ENCODE assay signal across 9 cellular contexts in the genomic region with DNA sequence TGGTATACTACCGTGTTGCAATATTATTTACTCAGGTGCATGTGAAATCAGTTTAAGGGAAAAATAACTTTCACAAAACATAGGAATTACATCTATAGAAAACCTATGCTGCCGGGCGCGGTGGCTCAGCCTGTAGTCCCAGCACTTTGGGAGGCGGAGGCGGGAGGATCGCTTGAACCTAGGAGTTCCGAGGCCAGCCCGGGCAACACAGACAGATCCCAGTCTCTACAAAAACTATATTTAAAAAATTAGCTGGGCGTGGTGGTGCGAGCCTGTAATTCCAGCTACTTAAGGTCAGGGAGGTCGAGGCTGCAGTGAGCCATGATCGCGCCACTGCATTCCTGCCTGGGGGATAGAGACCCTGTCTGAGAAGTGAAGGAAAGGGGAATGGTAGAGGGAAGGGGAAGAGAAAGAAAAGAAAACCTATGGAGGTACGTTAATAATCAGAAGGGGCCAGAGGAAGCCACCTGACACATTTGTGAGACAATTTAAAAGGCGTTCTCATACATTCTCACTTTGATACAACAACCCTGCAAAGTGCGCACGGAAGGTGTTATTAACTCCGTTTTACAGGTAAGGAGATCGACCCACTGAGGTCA. TPM values are rescaled to one million over a fixed set of nuclear protein-coding genes. Genes with fewer than 3 reads are reported as not detected.
DNase-seq lines count a peak whose midpoint lies in the region; ATAC-seq and TF ChIP-seq lines count a peak whose summit lies in the region.
"Had no signal": no experiment of that assay in that cellular context is flagged by ENCODE, and none has a peak within 500 bp of the region (broad histone marks: within the 10 kb centered on the region; RNA-seq: fewer than 3 reads in every experiment).

No MANE protein-coding gene starts in this region.

- peak overlapping the region; percentile 89 for H3K4me3 Mint-ChIP-seq in activated B cell treated with CpG ODN at 0.5 μM for 24 hours

- H3K9me2 ChIP-seq in HCT116 (ENCODE audit: insufficient read depth) = no peaks in the 10 kb centered on the region

- intact Hi-C loops in HCT116 (cut with micrococcal nuclease) (loop anchor here (5.0 kb wide), 1 partner anchor 54 kb away; a partner anchor contains a TSS), activated B cell treated with CpG ODN at 0.5 μM for 24 hours (cut with micrococcal nuclease) (loop anchor here (2.0 kb wide), 1 partner anchor 14 kb away; no protein-coding TSS in a partner anchor), left ventricle myocardium superior (cut with micrococcal nuclease) (no loop called here)

- H3K27ac ChIP-seq in HCT116 (ENCODE audit: low read depth, low read length) (peak overlapping the region; percentile 62), skeletal muscle tissue (ENCODE audit: low read depth, low read length) (peak overlapping the region; percentile 56)
- H3K27ac ChIP-seq: SK-N-MC had no signal

- H3K4me1 ChIP-seq in HCT116 (ENCODE audit: control insufficient read depth in 1 of 2, insufficient read depth in 2 of 2, low read length in 2 of 2) (peaks cover 9 to 14% of the 10 kb centered on the region in 2 experiments; a peak in 3 of 4 replicates), skeletal muscle tissue (ENCODE audit: control insufficient read depth in 3 of 3, insufficient read depth in 3 of 3, low read length in 3 of 3) (peaks cover 6 to 13% (median 8%) of the 10 kb centered on the region in 3 donors)

- RAD21 ChIA-PET in HCT116 (lab: Charles Lee; ENCODE audit: low non-redundant PET in 1 of 2, low total read pairs in 2 of 2, uncharacterized antibody in 2 of 2, unreplicated experiment in 2 of 2) = no interaction called here

- H3K9ac ChIP-seq in HCT116 (ENCODE audit: low read length) = peak overlapping the region; percentile 68
- H3K9ac ChIP-seq in skeletal muscle tissue (ENCODE audit: low read depth in 1 of 3, low read length in 3 of 3) = peak overlapping the region; percentile 82 to 91 (median 91)

- peak overlapping the region; percentile 86 for H3K27ac Mint-ChIP-seq in activated B cell treated with CpG ODN at 0.5 μM for 24 hours

- no peak for DNase-seq in HCT116 (ENCODE audit: low read depth, low spot score)
- DNase-seq in activated B cell treated with CpG ODN at 0.5 μM for 24 hours = no peak
- peak; percentile 34 for DNase-seq in left ventricle myocardium superior
- no peak for DNase-seq in NCI-H1092 treated with DMSO at 0.1 percent for 48 hours (lab: John Stamatoyannopoulos, UW)
- no peak for DNase-seq in stimulated activated CD4-positive, alpha-beta T cell treated with anti-CD3 and anti-CD28 coated beads, Interleukin-2, amount 100 ng/mL, for 24 hours
- no peak for DNase-seq in central memory CD4-positive, alpha-beta T cell

- H3K36me3 Mint-ChIP-seq in activated B cell treated with CpG ODN at 0.5 μM for 24 hours (ENCODE audit: low read depth) = peaks cover 27% of the 10 kb centered on the region

- no peak for TF ChIP-seq CTCF in HCT116 (IDR thresholded peaks at IDR 0.05 in 2 of 3, conservative IDR thresholded peaks at IDR 0.05 in 1 of 3; ENCODE audit: borderline replicate concordance in 1 of 3, insufficient read depth in 1 of 3, low read depth in 2 of 3, low read length in 2 of 3)
- no peak for TF ChIP-seq CTCF in activated B cell treated with CpG ODN at 0.5 μM for 24 hours (IDR thresholded peaks at IDR 0.05)

- no peaks in the 10 kb centered on the region for H3K27me3 Mint-ChIP-seq in activated B cell treated with CpG ODN at 0.5 μM for 24 hours

- peak overlapping the region; percentile 86 for H3K4me2 ChIP-seq in HCT116 (ENCODE audit: low read length)

- H4K20me1 ChIP-seq in HCT116 (ENCODE audit: insufficient read depth) = no peaks in the 10 kb centered on the region

- CTCF ChIA-PET in HCT116 (lab: Charles Lee) (no interaction called here), activated B cell treated with CpG ODN at 0.5 μM for 24 hours (lab: Charles Lee) (interaction anchor here (0.6 kb wide), 1 partner anchor 72 kb away, joined by 3 read pairs; no protein-coding TSS in a partner anchor)

- H3K4me3 ChIP-seq in HCT116 (replicated peaks in 1 of 2; ENCODE audit: low read depth in 1 of 2, low read length in 2 of 2) (peak overlapping the region; percentile 66 to 67), skeletal muscle tissue (ENCODE audit: low read length in 3 of 3) (peak overlapping the region; percentile 87 to 92 (median 92))
- H3K4me3 ChIP-seq: SK-N-MC had no signal

- H3K9me3 Mint-ChIP-seq in activated B cell treated with CpG ODN at 0.5 μM for 24 hours = peaks cover 10% of the 10 kb centered on the region

- peak overlapping the region; percentile 93 for H2AFZ ChIP-seq in HCT116 (ENCODE audit: low read depth, low read length, poor library complexity, severe bottlenecking)

- TF ChIP-seq POLR2A in HCT116 (IDR thresholded peaks at IDR 0.05; ENCODE audit: borderline replicate concordance, extremely low read depth, insufficient read depth, insufficient read length) = no peak

- BruUV-seq in HCT116 (replicated peaks; lab: Mats Ljungman, UMichigan) = TSS peak; percentile 58

- H3K4me1 Mint-ChIP-seq in activated B cell treated with CpG ODN at 0.5 μM for 24 hours = peaks cover 28% of the 10 kb centered on the region

- H3K79me2 ChIP-seq in HCT116 (ENCODE audit: insufficient read depth, low read length) = no peaks in the 10 kb centered on the region

- POLR2A ChIA-PET in HCT116 (lab: Charles Lee) = no interaction called here
- POLR2A ChIA-PET in activated B cell treated with CpG ODN at 0.5 μM for 24 hours (lab: Charles Lee) = interaction anchor here (1.0 to 2.6 kb wide), 6 partner anchors 11 to 53 kb away, joined by 4 to 24 read pairs (median 8); a partner anchor contains a TSS

- ATAC-seq in HCT116 (peak; percentile 47), activated B cell treated with CpG ODN at 0.5 μM for 24 hours (ENCODE audit: low read depth) (no peak), left ventricle myocardium superior (peak; percentile 19)
- ATAC-seq in activated CD4-positive, CD25-positive, alpha-beta regulatory T cell treated with anti-CD3 and anti-CD28 coated beads, Interleukin-2, amount 50 U/mL, for 24 hours = no peak

- H3K27me3 ChIP-seq in HCT116 (ENCODE audit: insufficient read depth, low read length) (no peaks in the 10 kb centered on the region), skeletal muscle tissue (ENCODE audit: control insufficient read depth in 3 of 3, insufficient read depth in 3 of 3, low read length in 3 of 3) (no peaks in the 10 kb centered on the region)

- peaks cover 0 to 8% of the 10 kb centered on the region in 2 experiments; a peak in 3 of 4 replicates for H3K36me3 ChIP-seq in HCT116 (ENCODE audit: control insufficient read depth in 1 of 2, insufficient read depth in 2 of 2, low read length in 2 of 2)
- peaks cover 10 to 14% (median 12%) of the 10 kb centered on the region in 3 donors for H3K36me3 ChIP-seq in skeletal muscle tissue (ENCODE audit: control insufficient read depth in 3 of 3, insufficient read depth in 3 of 3, low read length in 3 of 3)

- no peak for TF ChIP-seq RAD21 in HCT116 (IDR thresholded peaks at IDR 0.05; ENCODE audit: low read depth)

- no peaks in the 10 kb centered on the region for H3K9me3 ChIP-seq in HCT116 (ENCODE audit: control insufficient read depth in 1 of 2, insufficient read depth in 1 of 2, low read depth in 1 of 2, low read length in 2 of 2)
- no peaks in the 10 kb centered on the region for H3K9me3 ChIP-seq in skeletal muscle tissue (ENCODE audit: control insufficient read depth in 3 of 3, low read length in 3 of 3)

TF ChIP-seq in HCT116, 20 proteins besides CTCF, POLR2A, EP300 and RAD21:
- peak; percentile 66 for TF ChIP-seq SIN3A (IDR thresholded peaks at IDR 0.05; ENCODE audit: low read depth)
- no peak for TF ChIP-seq SRF (IDR thresholded peaks at IDR 0.05; ENCODE audit: low read depth)
TF ChIP-seq in HCT116: peak in this region for 1.

RNA-seq across cellular contexts. Expression of a gene that starts 0.5 kb away (rescaled TPM):
- total RNA-seq in HCT116 (2021; ENCODE audit: unreplicated experiment) (8.8 TPM), activated B cell treated with CpG ODN at 0.5 μM for 24 hours (38.3 and 52.2 TPM in 2 replicates), left ventricle myocardium superior (11.6 TPM), skeletal muscle tissue (8.4 TPM)
- 5.9 and 7.2 TPM in 2 replicates for polyA plus RNA-seq in HCT116 (2012)

RNA-seq across cellular contexts. Expression of a gene that starts 27.1 kb away (rescaled TPM):
- total RNA-seq in HCT116 (2021; ENCODE audit: unreplicated experiment) (17.9 TPM), activated B cell treated with CpG ODN at 0.5 μM for 24 hours (46.6 and 48.9 TPM in 2 replicates), left ventricle myocardium superior (21.3 TPM), skeletal muscle tissue (45.9 TPM)
- polyA plus RNA-seq in HCT116 (2012) = 4.0 and 11.5 TPM in 2 replicates

RNA-seq across cellular contexts. Expression of a gene that starts 52.3 kb away (rescaled TPM):
- total RNA-seq in HCT116 (2021; ENCODE audit: unreplicated experiment) (39.8 TPM), activated B cell treated with CpG ODN at 0.5 μM for 24 hours (65.6 and 67.2 TPM in 2 replicates), left ventricle myocardium superior (56.6 TPM), skeletal muscle tissue (45.4 TPM)
- polyA plus RNA-seq in HCT116 (2012) = 32.0 and 38.4 TPM in 2 replicates

Comparison
In these comparisons a context has a peak if more than half of its experiments do, and no peak if none do; other contexts are left out.
1. ATAC-seq: peak in HCT116 (single experiment) and left ventricle myocardium superior (single experiment); none in activated B cell treated with CpG ODN at 0.5 μM for 24 hours (single experiment) and activated CD4-positive, CD25-positive, alpha-beta regulatory T cell treated with anti-CD3 and anti-CD28 coated beads, Interleukin-2, amount 50 U/mL, for 24 hours (0 of 2).